Comparison of ENCODE assay signal across 1 cellular context in genomic region chr16:85903576-85903975, GRCh38.
TF ChIP-seq lines count a peak whose summit lies in the region.

No MANE protein-coding gene starts in this region.

TF ChIP-seq in GM12878, 131 proteins besides CTCF, POLR2A, EP300 and RAD21 (continued from another document and continues in another):
- TF ChIP-seq ESRRA (IDR thresholded peaks at IDR 0.05; ENCODE audit: low read length) = no peak
- TF ChIP-seq, protein P1, sequence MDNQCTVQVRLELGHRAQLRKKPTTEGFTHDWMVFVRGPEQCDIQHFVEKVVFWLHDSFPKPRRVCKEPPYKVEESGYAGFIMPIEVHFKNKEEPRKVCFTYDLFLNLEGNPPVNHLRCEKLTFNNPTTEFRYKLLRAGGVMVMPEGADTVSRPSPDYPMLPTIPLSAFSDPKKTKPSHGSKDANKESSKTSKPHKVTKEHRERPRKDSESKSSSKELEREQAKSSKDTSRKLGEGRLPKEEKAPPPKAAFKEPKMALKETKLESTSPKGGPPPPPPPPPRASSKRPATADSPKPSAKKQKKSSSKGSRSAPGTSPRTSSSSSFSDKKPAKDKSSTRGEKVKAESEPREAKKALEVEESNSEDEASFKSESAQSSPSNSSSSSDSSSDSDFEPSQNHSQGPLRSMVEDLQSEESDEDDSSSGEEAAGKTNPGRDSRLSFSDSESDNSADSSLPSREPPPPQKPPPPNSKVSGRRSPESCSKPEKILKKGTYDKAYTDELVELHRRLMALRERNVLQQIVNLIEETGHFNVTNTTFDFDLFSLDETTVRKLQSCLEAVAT (IDR thresholded peaks at IDR 0.05) = no peak
- TF ChIP-seq HDAC6 (IDR thresholded peaks at IDR 0.05; ENCODE audit: unreplicated experiment) = no peak
- no peak for TF ChIP-seq RB1 (IDR thresholded peaks at IDR 0.05; ENCODE audit: borderline replicate concordance)
- TF ChIP-seq RAD51 (IDR thresholded peaks at IDR 0.05) = peak; percentile 71
- TF ChIP-seq CHD2 (IDR thresholded peaks at IDR 0.05; ENCODE audit: borderline replicate concordance, low read depth, low read length) = peak; percentile 86
- no peak for TF ChIP-seq PML (IDR thresholded peaks at IDR 0.05; ENCODE audit: low read length)
- TF ChIP-seq ZNF384 (IDR thresholded peaks at IDR 0.05; ENCODE audit: borderline replicate concordance, low read depth, low read length) = no peak
- TF ChIP-seq SIN3A (IDR thresholded peaks at IDR 0.05; ENCODE audit: low read depth, low read length) = 0 out of 2 replicates have a peak, but pooled peaks have one; percentile 27
- TF ChIP-seq FOXK2 (IDR thresholded peaks at IDR 0.05) = no peak
- 0 out of 2 replicates have a peak, but pooled peaks have one; percentile 11 for TF ChIP-seq CREB1 (IDR thresholded peaks at IDR 0.05; ENCODE audit: low read depth)
- TF ChIP-seq BHLHE40 (IDR thresholded peaks at IDR 0.05; ENCODE audit: borderline replicate concordance in 1 of 2, low read depth in 2 of 2, low read length in 1 of 2) = peak; percentile 85 to 87
- TF ChIP-seq MXI1 (IDR thresholded peaks at IDR 0.05; ENCODE audit: low read depth, low read length) = peak; percentile 50
- TF ChIP-seq IKZF1 (conservative IDR thresholded peaks at IDR 0.05) = peak; percentile 20; the same call in 1 of the 2 replicates
- 0 out of 2 replicates have a peak, but pooled peaks have one; percentile 71 for TF ChIP-seq TBL1XR1 (IDR thresholded peaks at IDR 0.05; ENCODE audit: low read depth, low read length)
- peak; percentile 41; the same call in 1 of the 2 replicates for TF ChIP-seq SPI1 (IDR thresholded peaks at IDR 0.05; ENCODE audit: borderline replicate concordance, insufficient read depth, low read depth, low read length)
- TF ChIP-seq MEF2B (IDR thresholded peaks at IDR 0.05; ENCODE audit: partially characterized antibody, poor library complexity, severe bottlenecking) = peak; percentile 98
- no peak for TF ChIP-seq EZH2 (IDR thresholded peaks at IDR 0.05; ENCODE audit: borderline replicate concordance, control insufficient read depth, low read depth, low read length)
- TF ChIP-seq PKNOX1 (IDR thresholded peaks at IDR 0.05) = peak; percentile 5; the same call in 1 of the 2 replicates
- 0 out of 2 replicates have a peak, but pooled peaks have one; percentile 12 for TF ChIP-seq HCFC1 (IDR thresholded peaks at IDR 0.05; ENCODE audit: low read length)
- no peak for TF ChIP-seq TCF3 (IDR thresholded peaks at IDR 0.05; ENCODE audit: borderline replicate concordance, insufficient read depth, low read depth, low read length)
- TF ChIP-seq BCL3 (IDR thresholded peaks at IDR 0.05; ENCODE audit: borderline replicate concordance, insufficient read depth, low read depth, low read length, poor library complexity, severe bottlenecking) = no peak
- TF ChIP-seq, protein P2, sequence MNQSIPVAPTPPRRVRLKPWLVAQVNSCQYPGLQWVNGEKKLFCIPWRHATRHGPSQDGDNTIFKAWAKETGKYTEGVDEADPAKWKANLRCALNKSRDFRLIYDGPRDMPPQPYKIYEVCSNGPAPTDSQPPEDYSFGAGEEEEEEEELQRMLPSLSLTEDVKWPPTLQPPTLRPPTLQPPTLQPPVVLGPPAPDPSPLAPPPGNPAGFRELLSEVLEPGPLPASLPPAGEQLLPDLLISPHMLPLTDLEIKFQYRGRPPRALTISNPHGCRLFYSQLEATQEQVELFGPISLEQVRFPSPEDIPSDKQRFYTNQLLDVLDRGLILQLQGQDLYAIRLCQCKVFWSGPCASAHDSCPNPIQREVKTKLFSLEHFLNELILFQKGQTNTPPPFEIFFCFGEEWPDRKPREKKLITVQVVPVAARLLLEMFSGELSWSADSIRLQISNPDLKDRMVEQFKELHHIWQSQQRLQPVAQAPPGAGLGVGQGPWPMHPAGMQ (IDR thresholded peaks at IDR 0.05; ENCODE audit: borderline replicate concordance) = no peak
- no peak for TF ChIP-seq SP1 (IDR thresholded peaks at IDR 0.05; ENCODE audit: low read depth, low read length)
- TF ChIP-seq ZNF622 (IDR thresholded peaks at IDR 0.05) = no peak
- TF ChIP-seq POU2F2 (IDR thresholded peaks at IDR 0.05; ENCODE audit: borderline replicate concordance, low read depth, low read length) = peak; percentile 4; the same call in 1 of the 3 replicates
- peak in 1 of 2 experiments; percentile 14; a peak in 2 of 4 replicates for TF ChIP-seq IKZF2 (IDR thresholded peaks at IDR 0.05)
- TF ChIP-seq PAX5 (IDR thresholded peaks at IDR 0.05; ENCODE audit: borderline replicate concordance, low read depth, low read length) = peak; percentile 86
- no peak for TF ChIP-seq CHD1 (IDR thresholded peaks at IDR 0.05; ENCODE audit: low read depth, low read length)
- TF ChIP-seq GATAD2B (conservative IDR thresholded peaks at IDR 0.05; ENCODE audit: low read depth) = peak; percentile 56; the same call in 1 of the 2 replicates
- TF ChIP-seq, protein P3, sequence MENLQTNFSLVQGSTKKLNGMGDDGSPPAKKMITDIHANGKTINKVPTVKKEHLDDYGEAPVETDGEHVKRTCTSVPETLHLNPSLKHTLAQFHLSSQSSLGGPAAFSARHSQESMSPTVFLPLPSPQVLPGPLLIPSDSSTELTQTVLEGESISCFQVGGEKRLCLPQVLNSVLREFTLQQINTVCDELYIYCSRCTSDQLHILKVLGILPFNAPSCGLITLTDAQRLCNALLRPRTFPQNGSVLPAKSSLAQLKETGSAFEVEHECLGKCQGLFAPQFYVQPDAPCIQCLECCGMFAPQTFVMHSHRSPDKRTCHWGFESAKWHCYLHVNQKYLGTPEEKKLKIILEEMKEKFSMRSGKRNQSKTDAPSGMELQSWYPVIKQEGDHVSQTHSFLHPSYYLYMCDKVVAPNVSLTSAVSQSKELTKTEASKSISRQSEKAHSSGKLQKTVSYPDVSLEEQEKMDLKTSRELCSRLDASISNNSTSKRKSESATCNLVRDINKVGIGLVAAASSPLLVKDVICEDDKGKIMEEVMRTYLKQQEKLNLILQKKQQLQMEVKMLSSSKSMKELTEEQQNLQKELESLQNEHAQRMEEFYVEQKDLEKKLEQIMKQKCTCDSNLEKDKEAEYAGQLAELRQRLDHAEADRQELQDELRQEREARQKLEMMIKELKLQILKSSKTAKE (IDR thresholded peaks at IDR 0.05; ENCODE audit: low read depth, poor library complexity, severe bottlenecking) = no peak
- TF ChIP-seq JUNB (IDR thresholded peaks at IDR 0.05) = no peak
- TF ChIP-seq TCF12 (IDR thresholded peaks at IDR 0.05; ENCODE audit: low read depth, low read length) = peak; percentile 72
- no peak for TF ChIP-seq CREM (IDR thresholded peaks at IDR 0.05; ENCODE audit: low read depth)
- TF ChIP-seq HDGF (IDR thresholded peaks at IDR 0.05) = peak; percentile 38; the same call in 1 of the 2 replicates
- no peak for TF ChIP-seq FOS (IDR thresholded peaks at IDR 0.05; ENCODE audit: borderline replicate concordance, extremely low read depth, insufficient read length)
- TF ChIP-seq ZNF687 (IDR thresholded peaks at IDR 0.05) = peak; percentile 73; the same call in 1 of the 2 replicates
- peak; percentile 21; the same call in 1 of the 2 replicates for TF ChIP-seq POLR2AphosphoS5 (IDR thresholded peaks at IDR 0.05; ENCODE audit: low read length)
- 0 out of 2 replicates have a peak, but pooled peaks have one; percentile 47 for TF ChIP-seq EED (IDR thresholded peaks at IDR 0.05; ENCODE audit: low read depth)
- TF ChIP-seq, protein P4, sequence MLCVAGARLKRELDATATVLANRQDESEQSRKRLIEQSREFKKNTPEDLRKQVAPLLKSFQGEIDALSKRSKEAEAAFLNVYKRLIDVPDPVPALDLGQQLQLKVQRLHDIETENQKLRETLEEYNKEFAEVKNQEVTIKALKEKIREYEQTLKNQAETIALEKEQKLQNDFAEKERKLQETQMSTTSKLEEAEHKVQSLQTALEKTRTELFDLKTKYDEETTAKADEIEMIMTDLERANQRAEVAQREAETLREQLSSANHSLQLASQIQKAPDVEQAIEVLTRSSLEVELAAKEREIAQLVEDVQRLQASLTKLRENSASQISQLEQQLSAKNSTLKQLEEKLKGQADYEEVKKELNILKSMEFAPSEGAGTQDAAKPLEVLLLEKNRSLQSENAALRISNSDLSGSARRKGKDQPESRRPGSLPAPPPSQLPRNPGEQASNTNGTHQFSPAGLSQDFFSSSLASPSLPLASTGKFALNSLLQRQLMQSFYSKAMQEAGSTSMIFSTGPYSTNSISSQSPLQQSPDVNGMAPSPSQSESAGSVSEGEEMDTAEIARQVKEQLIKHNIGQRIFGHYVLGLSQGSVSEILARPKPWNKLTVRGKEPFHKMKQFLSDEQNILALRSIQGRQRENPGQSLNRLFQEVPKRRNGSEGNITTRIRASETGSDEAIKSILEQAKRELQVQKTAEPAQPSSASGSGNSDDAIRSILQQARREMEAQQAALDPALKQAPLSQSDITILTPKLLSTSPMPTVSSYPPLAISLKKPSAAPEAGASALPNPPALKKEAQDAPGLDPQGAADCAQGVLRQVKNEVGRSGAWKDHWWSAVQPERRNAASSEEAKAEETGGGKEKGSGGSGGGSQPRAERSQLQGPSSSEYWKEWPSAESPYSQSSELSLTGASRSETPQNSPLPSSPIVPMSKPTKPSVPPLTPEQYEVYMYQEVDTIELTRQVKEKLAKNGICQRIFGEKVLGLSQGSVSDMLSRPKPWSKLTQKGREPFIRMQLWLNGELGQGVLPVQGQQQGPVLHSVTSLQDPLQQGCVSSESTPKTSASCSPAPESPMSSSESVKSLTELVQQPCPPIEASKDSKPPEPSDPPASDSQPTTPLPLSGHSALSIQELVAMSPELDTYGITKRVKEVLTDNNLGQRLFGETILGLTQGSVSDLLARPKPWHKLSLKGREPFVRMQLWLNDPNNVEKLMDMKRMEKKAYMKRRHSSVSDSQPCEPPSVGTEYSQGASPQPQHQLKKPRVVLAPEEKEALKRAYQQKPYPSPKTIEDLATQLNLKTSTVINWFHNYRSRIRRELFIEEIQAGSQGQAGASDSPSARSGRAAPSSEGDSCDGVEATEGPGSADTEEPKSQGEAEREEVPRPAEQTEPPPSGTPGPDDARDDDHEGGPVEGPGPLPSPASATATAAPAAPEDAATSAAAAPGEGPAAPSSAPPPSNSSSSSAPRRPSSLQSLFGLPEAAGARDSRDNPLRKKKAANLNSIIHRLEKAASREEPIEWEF (IDR thresholded peaks at IDR 0.05; ENCODE audit: insufficient replicate concordance, low read depth, low read length) = peak; percentile 49
- no peak for TF ChIP-seq STAT3 (IDR thresholded peaks at IDR 0.05; ENCODE audit: low read depth, low read length)
- TF ChIP-seq HSF1 (IDR thresholded peaks at IDR 0.05; ENCODE audit: low read depth, low read length) = no peak
- no peak for TF ChIP-seq CBX3 (IDR thresholded peaks at IDR 0.05; ENCODE audit: borderline replicate concordance, low read depth)
- peak; percentile 42; the same call in 1 of the 2 replicates for TF ChIP-seq BCL11A (IDR thresholded peaks at IDR 0.05; ENCODE audit: low read depth, low read length)
- TF ChIP-seq MEF2A (IDR thresholded peaks at IDR 0.05; ENCODE audit: insufficient read depth, low read depth, low read length) = peak; percentile 87
- TF ChIP-seq ATF7 (IDR thresholded peaks at IDR 0.05; ENCODE audit: low read depth) = peak; percentile 45
- no peak for TF ChIP-seq KLF5 (IDR thresholded peaks at IDR 0.05; ENCODE audit: partially characterized antibody)
